17 cellular contexts compared by ENCODE assay signal in the genomic region with DNA sequence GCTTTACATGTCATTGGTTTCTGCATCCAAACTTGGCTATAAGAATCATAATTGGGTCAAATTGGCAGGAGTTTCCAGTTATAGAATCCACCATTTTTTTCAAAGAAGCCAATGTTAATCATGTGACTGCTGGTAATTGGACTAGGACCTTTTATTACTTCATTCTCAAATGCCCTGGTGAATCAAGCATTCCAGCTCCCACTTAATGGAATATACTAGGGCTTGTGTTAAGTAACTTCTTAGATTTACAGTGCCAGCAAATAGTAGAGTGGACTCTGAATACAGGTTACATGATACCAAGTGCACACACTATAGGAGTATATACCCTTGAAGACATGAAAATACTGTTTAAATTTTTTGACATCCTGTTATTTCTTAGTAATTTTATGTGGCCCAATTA.
A peak's percentile ranks its signal among the peaks of the same experiment; 100 is the strongest.
DNase-seq lines count a peak whose midpoint lies in the region; ATAC-seq and TF ChIP-seq lines count a peak whose summit lies in the region.
"Had no signal": no experiment of that assay in that cellular context is flagged by ENCODE, and none has a peak within 500 bp of the region (broad histone marks: within the 10 kb centered on the region; RNA-seq: fewer than 3 reads in every experiment).

No MANE protein-coding gene starts in this region.

- no peak overlapping the region for H3K4me3 ChIP-seq in SK-N-SH (ENCODE audit: low read depth in 2 of 2, low read length in 1 of 2)
- H3K4me3 ChIP-seq: BLaER1 treated with 17β-estradiol and CSF1 and Interleukin-3, amounts not matched to agents 10 nM and 100 nM had no signal

- H3K27ac ChIP-seq in SK-N-SH (ENCODE audit: low read depth in 2 of 2, low read length in 1 of 2): peak overlapping the region in 1 of 2 experiments; percentile 39; a peak in 1 of 4 replicates
- H3K27ac ChIP-seq: BLaER1 treated with 17β-estradiol and CSF1 and Interleukin-3, amounts not matched to agents 10 nM and 100 nM; RWPE1 had no signal

- H3K9me3 Mint-ChIP-seq in stimulated activated effector memory CD8-positive, alpha-beta T cell treated with anti-CD3 and anti-CD28 coated beads, Interleukin-12 subunit alpha, Interleukin-12 subunit beta, amount 100 ng/mL, for 72 hours: no peaks in the 10 kb centered on the region
- H3K9me3 Mint-ChIP-seq: H9 had no signal

- H4K20me1 ChIP-seq in SK-N-SH (ENCODE audit: insufficient read depth): no peaks in the 10 kb centered on the region
- H4K20me1 ChIP-seq: BLaER1 treated with 17β-estradiol and CSF1 and Interleukin-3, amounts not matched to agents 10 nM and 100 nM had no signal

- H3K27ac Mint-ChIP-seq in stimulated activated effector memory CD8-positive, alpha-beta T cell treated with anti-CD3 and anti-CD28 coated beads, Interleukin-12 subunit alpha, Interleukin-12 subunit beta, amount 100 ng/mL, for 72 hours: no peak overlapping the region
- H3K27ac Mint-ChIP-seq: H9 had no signal

- peaks cover 5 to 62% of the 10 kb centered on the region in 2 experiments; a peak in 3 of 4 replicates for H3K4me1 ChIP-seq in SK-N-SH (ENCODE audit: control insufficient read depth in 1 of 2, insufficient read depth in 2 of 2, low read depth in 1 of 2, low read length in 1 of 2)

- no peaks in the 10 kb centered on the region for H3K9me3 ChIP-seq in SK-N-SH
- H3K9me3 ChIP-seq: BLaER1 treated with 17β-estradiol and CSF1 and Interleukin-3, amounts not matched to agents 10 nM and 100 nM had no signal

- H3K36me3 ChIP-seq in SK-N-SH (replicated peaks in 1 of 2; ENCODE audit: control insufficient read depth in 1 of 2, insufficient read depth in 2 of 2, low read length in 1 of 2): no peaks in the 10 kb centered on the region
- H3K36me3 ChIP-seq: BLaER1 treated with 17β-estradiol and CSF1 and Interleukin-3, amounts not matched to agents 10 nM and 100 nM had no signal

- no peak overlapping the region for H3K4me3 Mint-ChIP-seq in stimulated activated effector memory CD8-positive, alpha-beta T cell treated with anti-CD3 and anti-CD28 coated beads, Interleukin-12 subunit alpha, Interleukin-12 subunit beta, amount 100 ng/mL, for 72 hours
- H3K4me3 Mint-ChIP-seq: H9 had no signal

- H3K27me3 ChIP-seq in SK-N-SH (ENCODE audit: insufficient read depth): no peaks in the 10 kb centered on the region
- H3K27me3 ChIP-seq: BLaER1 treated with 17β-estradiol and CSF1 and Interleukin-3, amounts not matched to agents 10 nM and 100 nM had no signal

- no peaks in the 10 kb centered on the region for H3K9me2 ChIP-seq in SK-N-SH

- DNase-seq in SK-N-SH (no peak), amniotic epithelial cell (ENCODE audit: low read depth) (peak; percentile 33), iris pigment epithelial cell (ENCODE audit: low read depth) (peak; percentile 44), kidney tubule cell (ENCODE audit: low spot score) (no peak), NCI-H1092 treated with DMSO at 0.1 percent for 48 hours (lab: John Stamatoyannopoulos, UW) (no peak)
- DNase-seq in stimulated activated effector memory CD8-positive, alpha-beta T cell treated with anti-CD3 and anti-CD28 coated beads, Interleukin-12 subunit alpha, Interleukin-12 subunit beta, amount 100 ng/mL, for 72 hours (ENCODE audit: low spot score in 2 of 2): no peak
- DNase-seq: 8988T, DMS 273 treated with DMSO at 0.1 percent for 48 hours, GF-D8, H9, Kasumi-1, NCI-H187, NCI-H748 treated with DMSO at 0.1 percent for 48 hours had no signal

- H2AFZ ChIP-seq in SK-N-SH (ENCODE audit: low read depth): no peak overlapping the region

- H3K9ac ChIP-seq in SK-N-SH: no peak overlapping the region
- H3K9ac ChIP-seq: BLaER1 treated with 17β-estradiol and CSF1 and Interleukin-3, amounts not matched to agents 10 nM and 100 nM had no signal

- H3K36me3 Mint-ChIP-seq in stimulated activated effector memory CD8-positive, alpha-beta T cell treated with anti-CD3 and anti-CD28 coated beads, Interleukin-12 subunit alpha, Interleukin-12 subunit beta, amount 100 ng/mL, for 72 hours: no peaks in the 10 kb centered on the region

- ATAC-seq in SK-N-SH treated with all-trans-retinoic acid at 6 μM for 48 hours (no peak), GM21360 (IDR thresholded peaks at IDR 0.05; ENCODE audit: unreplicated experiment) (no peak)
- ATAC-seq in stimulated activated effector memory CD8-positive, alpha-beta T cell treated with anti-CD3 and anti-CD28 coated beads, Interleukin-12 subunit alpha, Interleukin-12 subunit beta, amount 100 ng/mL, for 72 hours: no peak

- no peak for TF ChIP-seq RAD21 in SK-N-SH (IDR thresholded peaks at IDR 0.05; ENCODE audit: low read length)

- H3K4me2 ChIP-seq in SK-N-SH: no peak overlapping the region
- H3K4me2 ChIP-seq: BLaER1 treated with 17β-estradiol and CSF1 and Interleukin-3, amounts not matched to agents 10 nM and 100 nM had no signal

- POLR2A ChIA-PET in SK-N-SH (lab: Yijun Ruan, JAX): no interaction called here

- TF ChIP-seq CTCF in SK-N-SH (IDR thresholded peaks at IDR 0.05): no peak

- CTCF ChIA-PET in SK-N-SH (lab: Yijun Ruan, JAX): interaction anchor here (0.8 to 2.5 kb wide), 5 partner anchors 10 to 327 kb away, joined by 3 to 16 read pairs (median 4); partner anchors contain the start of gene MACIR

- TF ChIP-seq EP300 in SK-N-SH (IDR thresholded peaks at IDR 0.05; ENCODE audit: borderline replicate concordance in 1 of 2, low read depth in 1 of 2, low read length in 1 of 2): no peak

- no peaks in the 10 kb centered on the region for H3K4me1 Mint-ChIP-seq in stimulated activated effector memory CD8-positive, alpha-beta T cell treated with anti-CD3 and anti-CD28 coated beads, Interleukin-12 subunit alpha, Interleukin-12 subunit beta, amount 100 ng/mL, for 72 hours
- H3K4me1 Mint-ChIP-seq: H9 had no signal

- peaks cover 28% of the 10 kb centered on the region for H3F3A ChIP-seq in SK-N-SH (replicated peaks; ENCODE audit: insufficient read depth)

- H3K79me2 ChIP-seq in SK-N-SH (ENCODE audit: insufficient read depth): no peaks in the 10 kb centered on the region

TF ChIP-seq in SK-N-SH, 30 proteins besides CTCF, POLR2A, EP300 and RAD21:
- TF ChIP-seq USF1 (IDR thresholded peaks at IDR 0.05; ENCODE audit: borderline replicate concordance, low read depth) (0 out of 2 replicates have a peak, but pooled peaks have one; percentile 6), RXRA (IDR thresholded peaks at IDR 0.05; ENCODE audit: borderline replicate concordance, low read depth) (no peak)

TF ChIP-seq in SK-N-SH treated with all-trans-retinoic acid at 6 μM for 48 hours, 23 proteins besides CTCF, POLR2A, EP300 and RAD21:
- TF ChIP-seq BACH2 (CRISPR knock-in tag; IDR thresholded peaks at IDR 0.05; ENCODE audit: borderline replicate concordance): no peak
- TF ChIP-seq ZNF565 (CRISPR knock-in tag; conservative IDR thresholded peaks at IDR 0.05; ENCODE audit: low read depth): no peak
- TF ChIP-seq, protein P1, sequence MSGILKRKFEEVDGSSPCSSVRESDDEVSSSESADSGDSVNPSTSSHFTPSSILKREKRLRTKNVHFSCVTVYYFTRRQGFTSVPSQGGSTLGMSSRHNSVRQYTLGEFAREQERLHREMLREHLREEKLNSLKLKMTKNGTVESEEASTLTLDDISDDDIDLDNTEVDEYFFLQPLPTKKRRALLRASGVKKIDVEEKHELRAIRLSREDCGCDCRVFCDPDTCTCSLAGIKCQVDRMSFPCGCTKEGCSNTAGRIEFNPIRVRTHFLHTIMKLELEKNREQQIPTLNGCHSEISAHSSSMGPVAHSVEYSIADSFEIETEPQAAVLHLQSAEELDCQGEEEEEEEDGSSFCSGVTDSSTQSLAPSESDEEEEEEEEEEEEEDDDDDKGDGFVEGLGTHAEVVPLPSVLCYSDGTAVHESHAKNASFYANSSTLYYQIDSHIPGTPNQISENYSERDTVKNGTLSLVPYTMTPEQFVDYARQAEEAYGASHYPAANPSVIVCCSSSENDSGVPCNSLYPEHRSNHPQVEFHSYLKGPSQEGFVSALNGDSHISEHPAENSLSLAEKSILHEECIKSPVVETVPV (CRISPR knock-in tag; IDR thresholded peaks at IDR 0.05): no peak
- no peak for TF ChIP-seq ESRRG (CRISPR knock-in tag; IDR thresholded peaks at IDR 0.05)
- no peak for TF ChIP-seq ZNF70 (CRISPR knock-in tag; IDR thresholded peaks at IDR 0.05)
- no peak for TF ChIP-seq ISL1 (CRISPR knock-in tag; IDR thresholded peaks at IDR 0.05)
- no peak for TF ChIP-seq ARNTL (CRISPR knock-in tag; IDR thresholded peaks at IDR 0.05; ENCODE audit: borderline replicate concordance, low read depth)
- TF ChIP-seq CSDC2 (CRISPR knock-in tag; IDR thresholded peaks at IDR 0.05): no peak
- no peak for TF ChIP-seq TOX (CRISPR knock-in tag; IDR thresholded peaks at IDR 0.05; ENCODE audit: borderline replicate concordance)
- no peak for TF ChIP-seq ZFP3 (CRISPR knock-in tag; IDR thresholded peaks at IDR 0.05)
- TF ChIP-seq ZC3H10 (CRISPR knock-in tag; IDR thresholded peaks at IDR 0.05): no peak
- TF ChIP-seq TCF4 (CRISPR knock-in tag; IDR thresholded peaks at IDR 0.05; ENCODE audit: borderline replicate concordance): no peak
- no peak for TF ChIP-seq GLIS3 (CRISPR knock-in tag; IDR thresholded peaks at IDR 0.05)
- TF ChIP-seq ZNF8 (CRISPR knock-in tag; IDR thresholded peaks at IDR 0.05): no peak
- TF ChIP-seq PPARA (CRISPR knock-in tag; IDR thresholded peaks at IDR 0.05; ENCODE audit: borderline replicate concordance): no peak
- TF ChIP-seq, protein P2, sequence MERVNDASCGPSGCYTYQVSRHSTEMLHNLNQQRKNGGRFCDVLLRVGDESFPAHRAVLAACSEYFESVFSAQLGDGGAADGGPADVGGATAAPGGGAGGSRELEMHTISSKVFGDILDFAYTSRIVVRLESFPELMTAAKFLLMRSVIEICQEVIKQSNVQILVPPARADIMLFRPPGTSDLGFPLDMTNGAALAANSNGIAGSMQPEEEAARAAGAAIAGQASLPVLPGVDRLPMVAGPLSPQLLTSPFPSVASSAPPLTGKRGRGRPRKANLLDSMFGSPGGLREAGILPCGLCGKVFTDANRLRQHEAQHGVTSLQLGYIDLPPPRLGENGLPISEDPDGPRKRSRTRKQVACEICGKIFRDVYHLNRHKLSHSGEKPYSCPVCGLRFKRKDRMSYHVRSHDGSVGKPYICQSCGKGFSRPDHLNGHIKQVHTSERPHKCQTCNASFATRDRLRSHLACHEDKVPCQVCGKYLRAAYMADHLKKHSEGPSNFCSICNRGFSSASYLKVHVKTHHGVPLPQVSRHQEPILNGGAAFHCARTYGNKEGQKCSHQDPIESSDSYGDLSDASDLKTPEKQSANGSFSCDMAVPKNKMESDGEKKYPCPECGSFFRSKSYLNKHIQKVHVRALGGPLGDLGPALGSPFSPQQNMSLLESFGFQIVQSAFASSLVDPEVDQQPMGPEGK (CRISPR knock-in tag; IDR thresholded peaks at IDR 0.05; ENCODE audit: borderline replicate concordance): no peak
TF ChIP-seq in SK-N-SH treated with all-trans-retinoic acid at 6 μM for 48 hours: peak in this region for 0.

Comparison
In these comparisons a context has a peak if more than half of its experiments do, and no peak if none do; other contexts are left out.
1. DNase-seq: peak in amniotic epithelial cell (single experiment) and iris pigment epithelial cell (single experiment); none in SK-N-SH (single experiment), kidney tubule cell (single experiment), NCI-H1092 treated with DMSO at 0.1 percent for 48 hours (single experiment) and stimulated activated effector memory CD8-positive, alpha-beta T cell treated with anti-CD3 and anti-CD28 coated beads, Interleukin-12 subunit alpha, Interleukin-12 subunit beta, amount 100 ng/mL, for 72 hours (0 of 2).